Comparison of ENCODE assay signal across 6 cellular contexts in genomic region chr4:986428-986948, GRCh38. TPM values are rescaled to one million over a fixed set of nuclear protein-coding genes. Genes with fewer than 3 reads are reported as not detected.
A peak's percentile ranks its signal among the peaks of the same experiment; 100 is the strongest.
DNase-seq lines count a peak whose midpoint lies in the region; ATAC-seq and TF ChIP-seq lines count a peak whose summit lies in the region.

No MANE protein-coding gene starts in this region.

- peaks cover 5 to 35% (median 20%) of the 10 kb centered on the region in 4 donors for H3K4me1 Mint-ChIP-seq in naive thymus-derived CD8-positive, alpha-beta T cell

- H3K4me1 ChIP-seq in HEK293 (ENCODE audit: control insufficient read depth, insufficient read depth, low read length), result no peaks in the 10 kb centered on the region

- CTCF ChIA-PET in AG04449 (lab: Yijun Ruan, JAX) (interaction anchor here (1.0 to 2.8 kb wide), 9 partner anchors 7 to 302 kb away, joined by 3 to 21 read pairs (median 4); partner anchors contain the start of genes GAK and TMEM175), HEK293 (lab: Yijun Ruan, JAX) (interaction anchor here (0.9 to 2.1 kb wide), 4 partner anchors 12 to 244 kb away, joined by 4 to 12 read pairs (median 4); no protein-coding TSS in a partner anchor)

- peaks cover 0 to 2% (median 0%) of the 10 kb centered on the region in 3 donors for H3K36me3 Mint-ChIP-seq in naive thymus-derived CD8-positive, alpha-beta T cell

- POLR2A ChIA-PET in AG04449 (lab: Yijun Ruan, JAX), result interaction anchor here (1.0 to 1.2 kb wide), 2 partner anchors 12 to 192 kb away, joined by 3 read pairs; no protein-coding TSS in a partner anchor
- POLR2A ChIA-PET in HEK293 (lab: Yijun Ruan, JAX), result no interaction called here
- POLR2A ChIA-PET in naive thymus-derived CD8-positive, alpha-beta T cell (lab: Charles Lee), result interaction anchor here (0.6 to 2.7 kb wide), 9 partner anchors 13 to 727 kb away, joined by 3 to 16 read pairs (median 9); partner anchors contain the start of genes DGKQ, FGFRL1, GAK and TMEM175

- peak overlapping the region; percentile 83 to 94 (median 90) for H3K4me3 Mint-ChIP-seq in naive thymus-derived CD8-positive, alpha-beta T cell

- H3K9me3 ChIP-seq in HEK293 (ENCODE audit: control insufficient read depth, insufficient read depth, low read depth, low read length), result no peaks in the 10 kb centered on the region

- no peaks in the 10 kb centered on the region for H3K27me3 Mint-ChIP-seq in naive thymus-derived CD8-positive, alpha-beta T cell

- DNase-seq in AG04449 (ENCODE audit: low read depth, low spot score) (no peak), astrocyte of the spinal cord (ENCODE audit: low read depth, low spot score) (no peak), nucleus accumbens (lab: John Stamatoyannopoulos, UW) (no peak), CD1c-positive myeloid dendritic cell (ENCODE audit: extremely low spot score) (no peak)
- DNase-seq in naive thymus-derived CD8-positive, alpha-beta T cell, result no peak

- peak; percentile 16 to 28 for ATAC-seq in naive thymus-derived CD8-positive, alpha-beta T cell

- TF ChIP-seq CTCF in AG04449 (IDR thresholded peaks at IDR 0.05; ENCODE audit: insufficient read depth, low read length, missing control alignments), result no peak
- TF ChIP-seq CTCF in HEK293 (tag by site-specific recombination; IDR thresholded peaks at IDR 0.05), result no peak
- no peak for TF ChIP-seq CTCF in astrocyte of the spinal cord (IDR thresholded peaks at IDR 0.05; ENCODE audit: low read depth, low read length)

- peak overlapping the region; percentile 74 for H3K4me3 ChIP-seq in AG04449 (ENCODE audit: low read depth, low read length)
- H3K4me3 ChIP-seq in HEK293 (ENCODE audit: low read depth, low read length), result peak overlapping the region; percentile 36
- peak overlapping the region; percentile 58 for H3K4me3 ChIP-seq in astrocyte of the spinal cord (ENCODE audit: low read depth, low read length)

- peaks cover 0 to 4% of the 10 kb centered on the region in 2 experiments; a peak in 1 of 3 replicates for H3K36me3 ChIP-seq in HEK293 (ENCODE audit: control insufficient read depth in 2 of 2, insufficient read depth in 1 of 2, low read length in 2 of 2)

- no peak overlapping the region; the same call in 1 of the 2 replicates for H3K27ac ChIP-seq in HEK293 (ENCODE audit: extremely low read depth, low read depth, low read length)

- H3K27ac Mint-ChIP-seq in naive thymus-derived CD8-positive, alpha-beta T cell, result peak overlapping the region; percentile 63 to 95 (median 92)

- no peaks in the 10 kb centered on the region for H3K9me3 Mint-ChIP-seq in naive thymus-derived CD8-positive, alpha-beta T cell

- in situ Hi-C loops in astrocyte of the spinal cord (cut with HindIII; ENCODE audit: low sequenced_read_pairs), result no loop called here

TF ChIP-seq in HEK293, 187 proteins besides CTCF, POLR2A, EP300 and RAD21:
- TF ChIP-seq ZBTB48 (tag by site-specific recombination; IDR thresholded peaks at IDR 0.05) (0 out of 2 replicates have a peak, but pooled peaks have one; percentile 26), ZNF354C (tag by site-specific recombination; IDR thresholded peaks at IDR 0.05; ENCODE audit: borderline replicate concordance, low read depth) (no peak), ZBTB17 (tag by site-specific recombination; IDR thresholded peaks at IDR 0.05) (peak; percentile 70), ZNF341 (tag by site-specific recombination; IDR thresholded peaks at IDR 0.05; ENCODE audit: low read depth) (no peak), KLF1 (tag by site-specific recombination; IDR thresholded peaks at IDR 0.05) (peak; percentile 28; the same call in 1 of the 2 replicates), SALL2 (tag by site-specific recombination; IDR thresholded peaks at IDR 0.05; ENCODE audit: borderline replicate concordance) (no peak), KLF10 (tag by site-specific recombination; IDR thresholded peaks at IDR 0.05) (no peak), PATZ1 (tag by site-specific recombination; IDR thresholded peaks at IDR 0.05) (peak; percentile 31), ZNF16 (tag by site-specific recombination; IDR thresholded peaks at IDR 0.05; ENCODE audit: low read depth) (no peak), ZNF791 (tag by site-specific recombination; IDR thresholded peaks at IDR 0.05) (no peak), ZNF335 (tag by site-specific recombination; conservative IDR thresholded peaks at IDR 0.05) (peak; percentile 67), ZBTB10 (tag by site-specific recombination; IDR thresholded peaks at IDR 0.05) (0 out of 2 replicates have a peak, but pooled peaks have one; percentile 18), ZSCAN23 (tag by site-specific recombination; IDR thresholded peaks at IDR 0.05) (no peak)

RNA-seq across cellular contexts. Expression of gene IDUA, which starts 0.4 kb away (rescaled TPM):
- total RNA-seq in naive thymus-derived CD8-positive, alpha-beta T cell, result 10 to 100 TPM; 74.8 to 79.1 TPM
- polyA plus RNA-seq in naive thymus-derived CD8-positive, alpha-beta T cell, result 10 to 100 TPM in 1 of 3 donors, 1 to 10 TPM in 2; 6.5 to 15.4 (median 9.6) TPM

RNA-seq across cellular contexts. Expression of gene SLC26A1, which starts 6.7 kb away (rescaled TPM):
- under 1 TPM; 0.39 to 0.44 TPM for total RNA-seq in naive thymus-derived CD8-positive, alpha-beta T cell
- polyA plus RNA-seq in naive thymus-derived CD8-positive, alpha-beta T cell, result 1 to 10 TPM in 2 of 3 donors, under 1 TPM in 1; 0.72 to 1.3 (median 1.1) TPM

RNA-seq across cellular contexts. Expression of gene DGKQ, which starts 13.1 kb away (rescaled TPM):
- 10 to 100 TPM; 37.4 to 39.9 TPM for total RNA-seq in naive thymus-derived CD8-positive, alpha-beta T cell
- 10 to 100 TPM in 2 of 3 donors, 1 to 10 TPM in 1; 2.2 to 17.3 (median 10.0) TPM for polyA plus RNA-seq in naive thymus-derived CD8-positive, alpha-beta T cell

RNA-seq across cellular contexts. Expression of gene FGFRL1, which starts 24.9 kb away (rescaled TPM):
- 10 to 100 TPM; 17.1 to 18.4 TPM for total RNA-seq in naive thymus-derived CD8-positive, alpha-beta T cell
- polyA plus RNA-seq in naive thymus-derived CD8-positive, alpha-beta T cell, result 1 to 10 TPM in 1 of 3 donors, under 1 TPM in 2; 0.65 to 1.2 (median 0.73) TPM

RNA-seq across cellular contexts. Expression of gene TMEM175, which starts 54.2 kb away (rescaled TPM):
- 10 to 100 TPM; 65.6 to 72.9 TPM for total RNA-seq in naive thymus-derived CD8-positive, alpha-beta T cell
- polyA plus RNA-seq in naive thymus-derived CD8-positive, alpha-beta T cell, result 10 to 100 TPM in 2 of 3 donors, 1 to 10 TPM in 1; 6.4 to 14.7 (median 11.5) TPM
